In genomic region chr11:60887531-60887930, GRCh38 we compare ENCODE assay signal across 9 cellular contexts. TPM values are rescaled to one million over a fixed set of nuclear protein-coding genes. Genes with fewer than 3 reads are reported as not detected.
A peak's percentile ranks its signal among the peaks of the same experiment; 100 is the strongest.
DNase-seq lines count a peak whose midpoint lies in the region; ATAC-seq and TF ChIP-seq lines count a peak whose summit lies in the region.
"Had no signal": no experiment of that assay in that cellular context is flagged by ENCODE, and none has a peak within 500 bp of the region (broad histone marks: within the 10 kb centered on the region; RNA-seq: fewer than 3 reads in every experiment).

No MANE protein-coding gene starts in this region.

- WGBS in suprapubic skin, result 69% methylated on average over 5 of the region's 5 CpGs

- H3K4me1 ChIP-seq in adipocyte (ENCODE audit: control insufficient read depth, insufficient read depth, low read length) (no peaks in the 10 kb centered on the region), suprapubic skin (peaks cover 3% of the 10 kb centered on the region)

- ATAC-seq in HG02852 (IDR thresholded peaks at IDR 0.05; ENCODE audit: unreplicated experiment), result peak; percentile 61

- H3K9me3 ChIP-seq in adipocyte (ENCODE audit: control insufficient read depth, low read length) (no peaks in the 10 kb centered on the region), suprapubic skin (no peaks in the 10 kb centered on the region)

- H3K36me3 ChIP-seq in adipocyte (ENCODE audit: control insufficient read depth, insufficient read depth, low read length, severe bottlenecking), result peaks cover 11% of the 10 kb centered on the region
- H3K36me3 ChIP-seq in suprapubic skin, result peaks cover 37% of the 10 kb centered on the region

- no peak overlapping the region for H3K27ac ChIP-seq in suprapubic skin

- no peak overlapping the region for H3K4me3 ChIP-seq in adipocyte (ENCODE audit: low read length)
- H3K4me3 ChIP-seq in suprapubic skin, result no peak overlapping the region

- peak; percentile 8 to 46 for TF ChIP-seq CTCF in suprapubic skin (IDR thresholded peaks at IDR 0.05)

- no peak for TF ChIP-seq EP300 in suprapubic skin (IDR thresholded peaks at IDR 0.05)

- H3K9ac ChIP-seq in adipocyte (ENCODE audit: low read length), result no peak overlapping the region

- DNase-seq in NCI-H2107 treated with DMSO at 0.1 percent for 48 hours (lab: John Stamatoyannopoulos, UW; ENCODE audit: unreplicated experiment), result peak; percentile 63
- DNase-seq in NCI-H2107 (lab: John Stamatoyannopoulos, UW), result no peak
- peak; percentile 33 for DNase-seq in NCI-H748 treated with DMSO at 0.1 percent for 48 hours (lab: John Stamatoyannopoulos, UW)
- peak; percentile 53 for DNase-seq in adipocyte (ENCODE audit: low read depth)
- DNase-seq in iPS-NIHi11 (ENCODE audit: low spot score), result peak; percentile 57
- DNase-seq in suprapubic skin (ENCODE audit: low spot score in 2 of 2), result no peak
- DNase-seq in ecto neural progenitor cell (ENCODE audit: low spot score), result no peak

- no peaks in the 10 kb centered on the region for H3K27me3 ChIP-seq in adipocyte (replicated peaks; ENCODE audit: control insufficient read depth, insufficient read depth, low read length)
- H3K27me3 ChIP-seq in suprapubic skin, result no peaks in the 10 kb centered on the region

- no peak for TF ChIP-seq POLR2A in suprapubic skin (IDR thresholded peaks at IDR 0.05)

RNA-seq across cellular contexts. Expression of gene PRPF19, which starts 18.9 kb away (rescaled TPM):
- total RNA-seq in suprapubic skin, result 100 to 1,000 TPM; 101 to 153 (median 116) TPM

RNA-seq across cellular contexts. Expression of gene ZP1, which starts 20.2 kb away (rescaled TPM):
- total RNA-seq in suprapubic skin, result 1 to 10 TPM in 1 of 4 donors, under 1 TPM in 1, not detected in 2; 0.94 to 5.5 TPM
- total RNA-seq: B cell had no signal

RNA-seq across cellular contexts. Expression of gene TMEM109, which starts 26.4 kb away (rescaled TPM):
- 100 to 1,000 TPM in 3 of 4 donors, 10 to 100 TPM in 1; 67.4 to 128 (median 110) TPM for total RNA-seq in suprapubic skin

RNA-seq across cellular contexts. Expression of gene PTGDR2, which starts 31.8 kb away (rescaled TPM):
- under 1 TPM in 3 of 4 donors, not detected in 1; 0.19 to 0.68 (median 0.34) TPM for total RNA-seq in suprapubic skin
- total RNA-seq: B cell had no signal

RNA-seq across cellular contexts. Expression of gene TMEM132A, which starts 36.7 kb away (rescaled TPM):
- 1 to 10 TPM; 7.5 to 9.6 (median 8.0) TPM for total RNA-seq in suprapubic skin

Comparison
In these comparisons a context has a peak if more than half of its experiments do, and no peak if none do; other contexts are left out.
1. DNase-seq: peak in NCI-H2107 treated with DMSO at 0.1 percent for 48 hours (single experiment), NCI-H748 treated with DMSO at 0.1 percent for 48 hours (single experiment), adipocyte (single experiment) and iPS-NIHi11 (single experiment); none in NCI-H2107 (single experiment), suprapubic skin (0 of 2) and ecto neural progenitor cell (single experiment).